29 cellular contexts compared by ENCODE assay signal in the genomic region with DNA sequence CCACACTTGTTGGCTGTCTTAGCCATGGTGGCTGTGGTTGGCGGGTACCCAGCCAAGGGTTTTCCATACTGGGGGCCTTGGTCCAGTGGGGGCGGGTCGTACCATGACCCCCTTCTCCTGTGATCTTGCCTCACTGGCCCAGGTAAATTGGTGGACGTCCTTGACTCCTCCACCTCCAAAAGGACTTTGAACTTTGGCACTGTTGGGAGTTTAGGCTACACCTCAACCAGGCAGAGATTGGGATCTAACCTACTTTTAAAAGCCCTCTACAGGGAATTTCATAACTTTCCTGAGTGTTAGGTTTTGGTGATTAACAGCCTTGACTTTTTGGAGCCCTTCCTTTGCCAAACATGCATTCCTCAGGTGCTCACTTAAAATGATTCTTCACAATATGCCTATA.
"Had no signal": no experiment of that assay in that cellular context is flagged by ENCODE, and none has a peak within 500 bp of the region (broad histone marks: within the 10 kb centered on the region; RNA-seq: fewer than 3 reads in every experiment).

No MANE protein-coding gene starts in this region.

- H3K9ac ChIP-seq: neural progenitor cell had no signal

- H3K4me1 ChIP-seq: esophagus squamous epithelium, psoas muscle, vagina had no signal

- H3K9me3 Mint-ChIP-seq: effector memory CD8-positive, alpha-beta T cell; immature natural killer cell; memory B cell; mesothelial cell of epicardium; nephron; stimulated activated memory B cell treated with anti-CD40 and anti-IgM and Interleukin-4, amounts not matched to agents 10 μg/mL and 1 μg/mL and 100 μg/mL, for 72 hours had no signal

- H3K4me3 Mint-ChIP-seq: effector memory CD8-positive, alpha-beta T cell; immature natural killer cell; memory B cell; mesothelial cell of epicardium; naive thymus-derived CD4-positive, alpha-beta T cell; nephron; neural progenitor cell; stimulated activated memory B cell treated with anti-CD40 and anti-IgM and Interleukin-4, amounts not matched to agents 10 μg/mL and 1 μg/mL and 100 μg/mL, for 72 hours had no signal

- H3K4me3 ChIP-seq: esophagus squamous epithelium, lung, mucosa of descending colon, neural progenitor cell, psoas muscle, skin epidermis, spleen, thoracic aorta, tibial nerve, vagina had no signal

- H3K27ac Mint-ChIP-seq: effector memory CD8-positive, alpha-beta T cell; immature natural killer cell; memory B cell; mesothelial cell of epicardium; naive thymus-derived CD4-positive, alpha-beta T cell; nephron; neural progenitor cell; stimulated activated memory B cell treated with anti-CD40 and anti-IgM and Interleukin-4, amounts not matched to agents 10 μg/mL and 1 μg/mL and 100 μg/mL, for 72 hours had no signal

- H3K27me3 ChIP-seq: esophagus squamous epithelium, neural progenitor cell, spleen, tibial nerve, vagina had no signal

- H3K9me3 ChIP-seq: esophagus squamous epithelium, mucosa of descending colon, psoas muscle, spleen, thoracic aorta, tibial nerve, vagina had no signal

- FAIRE-seq: endometrium, frontal cortex had no signal

- H3K4me1 Mint-ChIP-seq: immature natural killer cell; mesothelial cell of epicardium; naive thymus-derived CD4-positive, alpha-beta T cell had no signal

- H3K36me3 Mint-ChIP-seq: immature natural killer cell; memory B cell; naive thymus-derived CD4-positive, alpha-beta T cell; stimulated activated memory B cell treated with anti-CD40 and anti-IgM and Interleukin-4, amounts not matched to agents 10 μg/mL and 1 μg/mL and 100 μg/mL, for 72 hours had no signal

- ATAC-seq: effector memory CD8-positive, alpha-beta T cell; left colon; left ventricle myocardium superior; mucosa of descending colon; naive thymus-derived CD4-positive, alpha-beta T cell; psoas muscle; right cardiac atrium; stimulated activated memory B cell treated with anti-CD40 and anti-IgM and Interleukin-4, amounts not matched to agents 10 μg/mL and 1 μg/mL and 100 μg/mL, for 72 hours; stimulated activated naive CD8-positive, alpha-beta T cell treated with anti-CD3 and anti-CD28 coated beads, Interleukin-15, Interleukin-2, amounts not matched to agents 100 U/mL and 50 U/mL, for 24 hours had no signal

- DNase-seq: cortex of kidney; effector memory CD8-positive, alpha-beta T cell; erythroblast; esophagus squamous epithelium; hypothalamus; immature natural killer cell; islet precursor cell; kidney glomerular epithelial cell; left colon; left ventricle myocardium superior; mucosa of descending colon; naive thymus-derived CD4-positive, alpha-beta T cell; psoas muscle; right cardiac atrium; spleen; stimulated activated CD4-positive, alpha-beta T cell treated with anti-CD3 and anti-CD28 coated beads, Interleukin-4, amount 100 ng/mL, for 4 hours; stimulated activated naive CD8-positive, alpha-beta T cell treated with anti-CD3 and anti-CD28 coated beads, Interleukin-15, Interleukin-2, amounts not matched to agents 100 U/mL and 50 U/mL, for 24 hours had no signal

- H3K27me3 Mint-ChIP-seq: memory B cell; stimulated activated memory B cell treated with anti-CD40 and anti-IgM and Interleukin-4, amounts not matched to agents 10 μg/mL and 1 μg/mL and 100 μg/mL, for 72 hours had no signal

- H3K27ac ChIP-seq: esophagus squamous epithelium, neural progenitor cell, psoas muscle, skin epidermis, spleen, thoracic aorta, tibial nerve, vagina had no signal

- H3K36me3 ChIP-seq: esophagus squamous epithelium, neural progenitor cell, spleen, thoracic aorta, tibial nerve, vagina had no signal
